In genomic region chr5:138178516-138179276, GRCh38 we compare ENCODE assay signal across 1 cellular context.
TF ChIP-seq lines count a peak whose summit lies in the region.

TSS of gene BRD8 (minus strand) at chr5:138178630. CDS start at chr5:138178614, 16 bp downstream.
TSS of gene KIF20A (plus strand) at chr5:138179112. CDS start at chr5:138179681, 569 bp downstream.

TF ChIP-seq in HepG2, 621 proteins besides CTCF, POLR2A, EP300 and RAD21 (continues in another document):
- TF ChIP-seq ATF2 (CRISPR knock-in tag; IDR thresholded peaks at IDR 0.05) (peak; percentile 17; the same call in 1 of the 2 replicates), SP2 (CRISPR knock-in tag; IDR thresholded peaks at IDR 0.05) (peak; percentile 71), ZFAT (CRISPR knock-in tag; conservative IDR thresholded peaks at IDR 0.05) (no peak), ZNF772 (CRISPR knock-in tag; IDR thresholded peaks at IDR 0.05) (peak; percentile 62; the same call in 1 of the 2 replicates), ZFP91 (CRISPR knock-in tag; IDR thresholded peaks at IDR 0.05; ENCODE audit: borderline replicate concordance) (peak; percentile 58; the same call in 1 of the 2 replicates), RFXAP (CRISPR knock-in tag; IDR thresholded peaks at IDR 0.05; ENCODE audit: borderline replicate concordance) (peak; percentile 39; the same call in 1 of the 2 replicates), ZNF788 (CRISPR knock-in tag; IDR thresholded peaks at IDR 0.05; ENCODE audit: borderline replicate concordance) (peak; percentile 60; the same call in 1 of the 2 replicates), MATR3 (CRISPR knock-in tag; IDR thresholded peaks at IDR 0.05) (no peak), ZZZ3 (CRISPR knock-in tag; IDR thresholded peaks at IDR 0.05; ENCODE audit: borderline replicate concordance) (no peak), ZNF776 (CRISPR knock-in tag; IDR thresholded peaks at IDR 0.05) (no peak), HCFC1 (IDR thresholded peaks at IDR 0.05; ENCODE audit: low read depth, low read length) (peak; percentile 79), ZNF703 (CRISPR knock-in tag; IDR thresholded peaks at IDR 0.05; ENCODE audit: borderline replicate concordance) (no peak), ZNF841 (CRISPR knock-in tag; IDR thresholded peaks at IDR 0.05; ENCODE audit: borderline replicate concordance) (no peak), CBX1 (IDR thresholded peaks at IDR 0.05; ENCODE audit: low read depth) (peak; percentile 67), ZNF687 (CRISPR knock-in tag; IDR thresholded peaks at IDR 0.05) (peak; percentile 67), PITX1 (CRISPR knock-in tag; IDR thresholded peaks at IDR 0.05) (0 out of 2 replicates have a peak, but pooled peaks have one; percentile 19), PHF8 (CRISPR knock-in tag; IDR thresholded peaks at IDR 0.05) (peak; percentile 92), FOXK2 (IDR thresholded peaks at IDR 0.05) (0 out of 2 replicates have a peak, but pooled peaks have one; percentile 29), REL (CRISPR knock-in tag; conservative IDR thresholded peaks at IDR 0.05) (0 out of 2 replicates have a peak, but pooled peaks have one; percentile 35), MZF1 (CRISPR knock-in tag; IDR thresholded peaks at IDR 0.05; ENCODE audit: borderline replicate concordance) (no peak; the same call in 1 of the 2 replicates), ZNF790 (CRISPR knock-in tag; IDR thresholded peaks at IDR 0.05; ENCODE audit: borderline replicate concordance) (no peak), ZNF333 (CRISPR knock-in tag; IDR thresholded peaks at IDR 0.05; ENCODE audit: borderline replicate concordance) (no peak), ZNF607 (CRISPR knock-in tag; IDR thresholded peaks at IDR 0.05; ENCODE audit: borderline replicate concordance) (0 out of 2 replicates have a peak, but pooled peaks have one; percentile 62), ZBTB3 (CRISPR knock-in tag; IDR thresholded peaks at IDR 0.05; ENCODE audit: borderline replicate concordance, low read depth) (no peak), GATAD2A (CRISPR knock-in tag; IDR thresholded peaks at IDR 0.05) (peak; percentile 8; the same call in 1 of the 2 replicates), RBM39 (IDR thresholded peaks at IDR 0.05; ENCODE audit: low read depth, low read length, poor library complexity, severe bottlenecking) (no peak), HNF1B (CRISPR knock-in tag; IDR thresholded peaks at IDR 0.05) (peak; percentile 49), ZFP90 (CRISPR knock-in tag; IDR thresholded peaks at IDR 0.05; ENCODE audit: borderline replicate concordance) (peak; percentile 50; the same call in 1 of the 2 replicates), RFX5 (IDR thresholded peaks at IDR 0.05; ENCODE audit: low read depth, low read length) (0 out of 2 replicates have a peak, but pooled peaks have one; percentile 16), RXRA (CRISPR knock-in tag; IDR thresholded peaks at IDR 0.05) (peak; percentile 17; the same call in 1 of the 2 replicates), TEF (CRISPR knock-in tag; IDR thresholded peaks at IDR 0.05) (no peak), ZNF354B (CRISPR knock-in tag; IDR thresholded peaks at IDR 0.05) (no peak), MLXIP (CRISPR knock-in tag; IDR thresholded peaks at IDR 0.05; ENCODE audit: borderline replicate concordance) (no peak), ZNF382 (CRISPR knock-in tag; IDR thresholded peaks at IDR 0.05; ENCODE audit: borderline replicate concordance) (no peak), MIXL1 (CRISPR knock-in tag; IDR thresholded peaks at IDR 0.05) (no peak), ZNF737 (CRISPR knock-in tag; IDR thresholded peaks at IDR 0.05; ENCODE audit: borderline replicate concordance) (no peak), MLX (CRISPR knock-in tag; IDR thresholded peaks at IDR 0.05) (no peak), HOXA3 (CRISPR knock-in tag; IDR thresholded peaks at IDR 0.05) (peak; percentile 42), RORA (CRISPR knock-in tag; IDR thresholded peaks at IDR 0.05) (no peak), MAFG (CRISPR knock-in tag; IDR thresholded peaks at IDR 0.05) (no peak), ZNF710 (CRISPR knock-in tag; IDR thresholded peaks at IDR 0.05; ENCODE audit: borderline replicate concordance) (no peak), NFYB (CRISPR knock-in tag; IDR thresholded peaks at IDR 0.05) (peak; percentile 94), NFYC (CRISPR knock-in tag; IDR thresholded peaks at IDR 0.05) (peak; percentile 93), NBN (conservative IDR thresholded peaks at IDR 0.05) (no peak), POGZ (CRISPR knock-in tag; IDR thresholded peaks at IDR 0.05) (peak; percentile 62; the same call in 1 of the 2 replicates), SPEN (CRISPR knock-in tag; IDR thresholded peaks at IDR 0.05; ENCODE audit: low read depth) (peak; percentile 44; the same call in 1 of the 2 replicates), HMGXB4 (CRISPR knock-in tag; IDR thresholded peaks at IDR 0.05; ENCODE audit: borderline replicate concordance in 1 of 2, low read depth in 1 of 2) (no peak; a peak in 2 of 4 replicates)
